Comparison of ENCODE assay signal across 9 cellular contexts in genomic region chr6:168370310-168370991, GRCh38. TPM values are rescaled to one million over a fixed set of nuclear protein-coding genes. Genes with fewer than 3 reads are reported as not detected.
DNase-seq lines count a peak whose midpoint lies in the region; ATAC-seq, FAIRE-seq and TF ChIP-seq lines count a peak whose summit lies in the region.
"Had no signal": no experiment of that assay in that cellular context is flagged by ENCODE, and none has a peak within 500 bp of the region (broad histone marks: within the 10 kb centered on the region; RNA-seq: fewer than 3 reads in every experiment).

No MANE protein-coding gene starts in this region.

- POLR2A ChIA-PET in CD4-positive, alpha-beta T cell (lab: Charles Lee), result interaction anchor here (0.7 kb wide), 1 partner anchor 511 kb away, joined by 3 read pairs; no protein-coding TSS in a partner anchor

- H4K20me1 ChIP-seq in OCI-LY1 (ENCODE audit: insufficient read depth, low read length), result no peaks in the 10 kb centered on the region

- TF ChIP-seq CTCF in CD4-positive, alpha-beta T cell (IDR thresholded peaks at IDR 0.05), result peak; percentile 66
- TF ChIP-seq CTCF in OCI-LY1 (IDR thresholded peaks at IDR 0.05; ENCODE audit: low read length), result peak; percentile 82

- H3K27me3 Mint-ChIP-seq in CD4-positive, alpha-beta T cell, result no peaks in the 10 kb centered on the region

- H3K4me3 Mint-ChIP-seq in CD4-positive, alpha-beta T cell, result no peak overlapping the region

- no peaks in the 10 kb centered on the region for H3K9me3 Mint-ChIP-seq in CD4-positive, alpha-beta T cell

- H3K79me2 ChIP-seq in OCI-LY1 (ENCODE audit: insufficient read depth, low read length), result no peaks in the 10 kb centered on the region

- no peaks in the 10 kb centered on the region for H3F3A ChIP-seq in OCI-LY1 (ENCODE audit: insufficient read depth, low read length)

- DNase-seq in CD4-positive, alpha-beta T cell, result peak in 9 of 10 experiments; percentile 33 to 62 (median 47)
- DNase-seq in H7 (peak; percentile 98), frontal cortex (ENCODE audit: low spot score in 2 of 2) (peak; percentile 61 to 81), posterior cingulate gyrus (peak in 9 of 10 donors; percentile 42 to 93 (median 73)), ureter (ENCODE audit: low spot score) (peak; percentile 78)
- DNase-seq in activated T-cell treated with anti-CD3 and anti-CD28 coated beads, Interleukin-2, amount 50 U/mL, for 48 hours, result peak; percentile 80 to 85

- H3K4me1 ChIP-seq in OCI-LY1 (ENCODE audit: insufficient read depth, low read length, severe bottlenecking), result no peaks in the 10 kb centered on the region

- H3K27ac ChIP-seq in CD4-positive, alpha-beta T cell (ENCODE audit: low read depth, low read length), result no peak overlapping the region
- H3K27ac ChIP-seq in OCI-LY1 (ENCODE audit: low read depth, low read length, poor library complexity, severe bottlenecking), result no peak overlapping the region

- H3K4me3 ChIP-seq in H7 (ENCODE audit: insufficient read depth, low read depth, low read length), result no peak overlapping the region
- no peak overlapping the region for H3K4me3 ChIP-seq in OCI-LY1 (ENCODE audit: low read depth, low read length, poor library complexity, severe bottlenecking)

- peaks cover 5% of the 10 kb centered on the region for H3K4me1 Mint-ChIP-seq in CD4-positive, alpha-beta T cell (ENCODE audit: low read depth)

- no peak for FAIRE-seq in frontal cortex (lab: Jason Lieb, UNC)

- no peak overlapping the region for H3K9ac ChIP-seq in OCI-LY1 (ENCODE audit: low read length)

- no peaks in the 10 kb centered on the region for H3K27me3 ChIP-seq in CD4-positive, alpha-beta T cell (ENCODE audit: control insufficient read depth, insufficient read depth, low read length)
- H3K27me3 ChIP-seq in H7 (ENCODE audit: control insufficient read depth, insufficient read depth, low read length), result no peaks in the 10 kb centered on the region
- H3K27me3 ChIP-seq in OCI-LY1 (ENCODE audit: insufficient read depth, low read length), result no peaks in the 10 kb centered on the region; the same call in 1 of the 2 replicates

- CTCF ChIA-PET in CD4-positive, alpha-beta T cell (lab: Charles Lee), result no interaction called here

- ATAC-seq in CD4-positive, alpha-beta T cell (ENCODE audit: poor library complexity), result no peak
- no peak for ATAC-seq in HG02840 (IDR thresholded peaks at IDR 0.05; ENCODE audit: low FRiP score, unreplicated experiment)

- no peaks in the 10 kb centered on the region for H3K9me2 ChIP-seq in OCI-LY1 (ENCODE audit: low read depth, low read length)

- no peaks in the 10 kb centered on the region for H3K36me3 Mint-ChIP-seq in CD4-positive, alpha-beta T cell (ENCODE audit: low read depth)

- no peak overlapping the region for H2AFZ ChIP-seq in OCI-LY1 (ENCODE audit: low read length)

- H3K27ac Mint-ChIP-seq in CD4-positive, alpha-beta T cell, result no peak overlapping the region

- intact Hi-C loops in CD4-positive, alpha-beta T cell (cut with DNase I, micrococcal nuclease), result loop anchor here (1.0 kb wide), 1 partner anchor 514 kb away; no protein-coding TSS in a partner anchor
- intact Hi-C loops in posterior cingulate gyrus (cut with DNase I), result no loop called here

- H3K9me3 ChIP-seq in CD4-positive, alpha-beta T cell (ENCODE audit: control insufficient read depth, low read length), result no peaks in the 10 kb centered on the region
- no peaks in the 10 kb centered on the region for H3K9me3 ChIP-seq in OCI-LY1 (ENCODE audit: low read length)

- H3K4me2 ChIP-seq in OCI-LY1 (ENCODE audit: low read length), result no peak overlapping the region

- H3K36me3 ChIP-seq in H7 (replicated peaks; ENCODE audit: control insufficient read depth, insufficient read depth, low read length) (no peaks in the 10 kb centered on the region), OCI-LY1 (ENCODE audit: insufficient read depth, low read length) (no peaks in the 10 kb centered on the region)

RNA-seq across cellular contexts. Expression of gene DACT2, which starts 50.9 kb away (rescaled TPM):
- not detected for total RNA-seq in CD4-positive, alpha-beta T cell
- 5.5 and 26.6 TPM in 2 replicates for total RNA-seq in H7 (2014; rRNA removed; shearing (Covaris generic))
- total RNA-seq in frontal cortex, result 2.9 TPM
- 0.94 TPM for total RNA-seq in ureter
- total RNA-seq: myocyte had no signal

Comparison
In these comparisons a context has a peak if more than half of its experiments do, and no peak if none do; other contexts are left out.
1. DNase-seq: peak in every context shown above with its lines; median percentile 98 in H7; 82 in activated T-cell treated with anti-CD3 and anti-CD28 coated beads, Interleukin-2, amount 50 U/mL, for 48 hours; 78 in ureter; 73 in posterior cingulate gyrus; 71 in frontal cortex; 47 in CD4-positive, alpha-beta T cell.